11 cellular contexts compared by ENCODE assay signal in the genomic region with DNA sequence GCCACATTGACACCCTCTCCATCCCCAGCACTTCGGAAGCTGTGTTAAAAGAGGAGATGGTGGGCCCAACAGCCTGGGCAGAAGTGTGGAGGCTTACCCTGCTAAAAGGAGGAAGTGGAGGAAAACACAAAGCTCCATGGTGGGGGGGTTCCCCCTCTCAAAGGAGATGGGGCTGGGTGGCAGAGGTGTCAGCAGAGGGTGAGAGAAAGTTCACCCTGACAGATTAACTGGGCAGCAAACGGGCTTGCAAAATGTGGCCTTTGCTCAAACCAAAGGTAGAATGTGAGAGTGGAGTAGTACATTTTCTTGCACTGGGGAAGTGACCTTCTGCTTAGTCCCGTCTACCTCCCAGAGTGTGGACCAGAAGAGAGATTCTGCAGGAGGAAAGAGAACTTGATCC. TPM values are rescaled to one million over a fixed set of nuclear protein-coding genes. Genes with fewer than 3 reads are reported as not detected.
DNase-seq lines count a peak whose midpoint lies in the region; ATAC-seq and TF ChIP-seq lines count a peak whose summit lies in the region.
"Had no signal": no experiment of that assay in that cellular context is flagged by ENCODE, and none has a peak within 500 bp of the region (broad histone marks: within the 10 kb centered on the region; RNA-seq: fewer than 3 reads in every experiment).

No MANE protein-coding gene starts in this region.

- no peaks in the 10 kb centered on the region for H3K36me3 ChIP-seq in OCI-LY1 (ENCODE audit: insufficient read depth, low read length)
- H3K36me3 ChIP-seq in naive thymus-derived CD4-positive, alpha-beta T cell (ENCODE audit: control insufficient read depth in 2 of 3, insufficient read depth in 3 of 3, low read length in 3 of 3): no peaks in the 10 kb centered on the region
- H3K36me3 ChIP-seq: gastroesophageal sphincter had no signal

- H3K27ac Mint-ChIP-seq in naive thymus-derived CD4-positive, alpha-beta T cell: peak overlapping the region in 1 of 9 donors; percentile 58
- H3K27ac Mint-ChIP-seq: activated T-helper 17 cell treated with anti-CD3 and anti-CD28 coated beads, Interleukin-2, amount 50 U/mL, for 72 hours had no signal

- peaks cover 63% of the 10 kb centered on the region for H3K79me2 ChIP-seq in OCI-LY1 (ENCODE audit: insufficient read depth, low read length)

- H3K27ac ChIP-seq in OCI-LY1 (ENCODE audit: low read depth, low read length, poor library complexity, severe bottlenecking): peak overlapping the region; percentile 55
- no peak overlapping the region for H3K27ac ChIP-seq in naive thymus-derived CD4-positive, alpha-beta T cell (ENCODE audit: low read depth, low read length)
- H3K27ac ChIP-seq: gastroesophageal sphincter had no signal

- DNase-seq in naive thymus-derived CD4-positive, alpha-beta T cell: no peak
- no peak for DNase-seq in C1 segment of cervical spinal cord (lab: John Stamatoyannopoulos, UW)
- DNase-seq in stimulated activated CD4-positive, alpha-beta T cell treated with anti-CD3 and anti-CD28 coated beads, Interleukin-2, amount 100 ng/mL, for 24 hours: no peak
- DNase-seq: DMS153, NCI-H526 treated with DMSO at 0.1 percent for 48 hours had no signal

- H3K4me1 Mint-ChIP-seq in naive thymus-derived CD4-positive, alpha-beta T cell: peaks cover 0 to 13% (median 0%) of the 10 kb centered on the region in 7 donors
- H3K4me1 Mint-ChIP-seq: activated T-helper 17 cell treated with anti-CD3 and anti-CD28 coated beads, Interleukin-2, amount 50 U/mL, for 72 hours had no signal

- no peaks in the 10 kb centered on the region for H3F3A ChIP-seq in OCI-LY1 (ENCODE audit: insufficient read depth, low read length)

- H3K9ac ChIP-seq in OCI-LY1 (ENCODE audit: low read length): no peak overlapping the region

- no peak for TF ChIP-seq CTCF in OCI-LY1 (IDR thresholded peaks at IDR 0.05; ENCODE audit: low read length)

- CTCF ChIA-PET in naive thymus-derived CD4-positive, alpha-beta T cell (lab: Charles Lee): no interaction called here

- intact Hi-C loops in naive thymus-derived CD4-positive, alpha-beta T cell (cut with micrococcal nuclease): no loop called here

- no peak overlapping the region for H2AFZ ChIP-seq in OCI-LY1 (ENCODE audit: low read length)

- POLR2A ChIA-PET in naive thymus-derived CD4-positive, alpha-beta T cell (lab: Charles Lee): no interaction called here

- no peaks in the 10 kb centered on the region for H3K9me3 Mint-ChIP-seq in naive thymus-derived CD4-positive, alpha-beta T cell
- H3K9me3 Mint-ChIP-seq: activated T-helper 17 cell treated with anti-CD3 and anti-CD28 coated beads, Interleukin-2, amount 50 U/mL, for 72 hours had no signal

- H3K9me3 ChIP-seq in OCI-LY1 (ENCODE audit: low read length): no peaks in the 10 kb centered on the region
- H3K9me3 ChIP-seq in naive thymus-derived CD4-positive, alpha-beta T cell (ENCODE audit: control insufficient read depth in 2 of 3, low read length in 3 of 3): no peaks in the 10 kb centered on the region
- H3K9me3 ChIP-seq: gastroesophageal sphincter had no signal

- H3K4me1 ChIP-seq in OCI-LY1 (ENCODE audit: insufficient read depth, low read length, severe bottlenecking): peaks cover 74% of the 10 kb centered on the region
- no peaks in the 10 kb centered on the region for H3K4me1 ChIP-seq in naive thymus-derived CD4-positive, alpha-beta T cell (ENCODE audit: control insufficient read depth in 2 of 2, insufficient read depth in 2 of 2, low read length in 2 of 2)

- peaks cover 0 to 25% (median 6%) of the 10 kb centered on the region in 5 donors for H3K27me3 Mint-ChIP-seq in naive thymus-derived CD4-positive, alpha-beta T cell

- H3K9me2 ChIP-seq in OCI-LY1 (ENCODE audit: low read depth, low read length): no peaks in the 10 kb centered on the region

- H3K36me3 Mint-ChIP-seq in naive thymus-derived CD4-positive, alpha-beta T cell: peaks cover 0 to 2% (median 0%) of the 10 kb centered on the region in 5 donors

- H3K27me3 ChIP-seq in OCI-LY1 (ENCODE audit: insufficient read depth, low read length): no peaks in the 10 kb centered on the region
- no peaks in the 10 kb centered on the region for H3K27me3 ChIP-seq in naive thymus-derived CD4-positive, alpha-beta T cell (ENCODE audit: control insufficient read depth in 2 of 2, insufficient read depth in 2 of 2, low read length in 2 of 2)
- H3K27me3 ChIP-seq: gastroesophageal sphincter had no signal

- H3K4me2 ChIP-seq in OCI-LY1 (ENCODE audit: low read length): no peak overlapping the region; the same call in 1 of the 2 replicates

- H4K20me1 ChIP-seq in OCI-LY1 (ENCODE audit: insufficient read depth, low read length): no peaks in the 10 kb centered on the region

- no peak overlapping the region for H3K4me3 Mint-ChIP-seq in naive thymus-derived CD4-positive, alpha-beta T cell
- H3K4me3 Mint-ChIP-seq: activated T-helper 17 cell treated with anti-CD3 and anti-CD28 coated beads, Interleukin-2, amount 50 U/mL, for 72 hours had no signal

- no peak overlapping the region for H3K4me3 ChIP-seq in OCI-LY1 (ENCODE audit: low read depth, low read length, poor library complexity, severe bottlenecking)
- no peak overlapping the region for H3K4me3 ChIP-seq in naive thymus-derived CD4-positive, alpha-beta T cell (ENCODE audit: low read length)
- H3K4me3 ChIP-seq: gastroesophageal sphincter had no signal

- ATAC-seq in GM18858 (IDR thresholded peaks at IDR 0.05; ENCODE audit: unreplicated experiment) (peak; percentile 59), GM21737 (IDR thresholded peaks at IDR 0.05; ENCODE audit: unreplicated experiment) (peak; percentile 58), HG03520 (IDR thresholded peaks at IDR 0.05; ENCODE audit: unreplicated experiment) (no peak)
- peak; percentile 79 for ATAC-seq in naive thymus-derived CD4-positive, alpha-beta T cell
- ATAC-seq: activated T-helper 17 cell treated with anti-CD3 and anti-CD28 coated beads, Interleukin-2, amount 50 U/mL, for 72 hours; gastroesophageal sphincter had no signal

RNA-seq across cellular contexts. Expression of a gene that starts 44.7 kb away (rescaled TPM):
- total RNA-seq in naive thymus-derived CD4-positive, alpha-beta T cell: 10 to 100 TPM in 2 of 5 experiments, 1 to 10 TPM in 3; 2.3 to 67.1 (median 3.7) TPM
- not detected for polyA plus RNA-seq in naive thymus-derived CD4-positive, alpha-beta T cell
